ENCODE assay signal across 1 cellular context in genomic region chr6:169725270-169726048, GRCh38.
TF ChIP-seq lines count a peak whose summit lies in the region.

No MANE protein-coding gene starts in this region.

TF ChIP-seq in HepG2, 621 proteins besides CTCF, POLR2A, EP300 and RAD21 (continues in another document):
- TF ChIP-seq KAT8 (CRISPR knock-in tag; IDR thresholded peaks at IDR 0.05): peak; percentile 41; the same call in 1 of the 2 replicates
- TF ChIP-seq THRA (CRISPR knock-in tag; IDR thresholded peaks at IDR 0.05; ENCODE audit: borderline replicate concordance): peak; percentile 63; the same call in 1 of the 2 replicates
- TF ChIP-seq ZNF430 (CRISPR knock-in tag; IDR thresholded peaks at IDR 0.05): no peak; the same call in 1 of the 2 replicates
- 0 out of 2 replicates have a peak, but pooled peaks have one; percentile 41 for TF ChIP-seq DR1 (CRISPR knock-in tag; IDR thresholded peaks at IDR 0.05)
- TF ChIP-seq PBX2 (CRISPR knock-in tag; IDR thresholded peaks at IDR 0.05): no peak; the same call in 1 of the 2 replicates
- 0 out of 2 replicates have a peak, but pooled peaks have one; percentile 27 for TF ChIP-seq FOXP1 (IDR thresholded peaks at IDR 0.05)
- peak; percentile 94 for TF ChIP-seq FOXP1 (CRISPR knock-in tag; IDR thresholded peaks at IDR 0.05)
- no peak for TF ChIP-seq PRPF4 (IDR thresholded peaks at IDR 0.05; ENCODE audit: low read depth, low read length, poor library complexity, severe bottlenecking)
- no peak for TF ChIP-seq MTF1 (CRISPR knock-in tag; IDR thresholded peaks at IDR 0.05)
- TF ChIP-seq ZNF513 (CRISPR knock-in tag; conservative IDR thresholded peaks at IDR 0.05): 0 out of 2 replicates have a peak, but pooled peaks have one; percentile 30
- TF ChIP-seq ARID4A (CRISPR knock-in tag; IDR thresholded peaks at IDR 0.05; ENCODE audit: borderline replicate concordance): peak; percentile 65; the same call in 1 of the 2 replicates
- peak; percentile 73 for TF ChIP-seq ZC3H13 (CRISPR knock-in tag; IDR thresholded peaks at IDR 0.05)
- TF ChIP-seq ZNF234 (CRISPR knock-in tag; conservative IDR thresholded peaks at IDR 0.05): no peak
- no peak for TF ChIP-seq TRIM22 (IDR thresholded peaks at IDR 0.05)
- no peak for TF ChIP-seq ZNF138 (CRISPR knock-in tag; IDR thresholded peaks at IDR 0.05; ENCODE audit: low read depth)
- peak; percentile 67 for TF ChIP-seq DRAP1 (CRISPR knock-in tag; IDR thresholded peaks at IDR 0.05)
- 0 out of 2 replicates have a peak, but pooled peaks have one; percentile 77 for TF ChIP-seq ZNF337 (CRISPR knock-in tag; IDR thresholded peaks at IDR 0.05; ENCODE audit: borderline replicate concordance, low read depth)
- peak; percentile 88; the same call in 1 of the 2 replicates for TF ChIP-seq ZC3H4 (CRISPR knock-in tag; IDR thresholded peaks at IDR 0.05; ENCODE audit: borderline replicate concordance)
- no peak for TF ChIP-seq MYNN (CRISPR knock-in tag; IDR thresholded peaks at IDR 0.05; ENCODE audit: low read depth)
- TF ChIP-seq STAT6 (CRISPR knock-in tag; IDR thresholded peaks at IDR 0.05; ENCODE audit: borderline replicate concordance): no peak
- TF ChIP-seq ZXDC (CRISPR knock-in tag; IDR thresholded peaks at IDR 0.05): no peak
- TF ChIP-seq KDM2A (CRISPR knock-in tag; IDR thresholded peaks at IDR 0.05; ENCODE audit: borderline replicate concordance, low read depth): 0 out of 2 replicates have a peak, but pooled peaks have one; percentile 10
- no peak for TF ChIP-seq ARHGAP35 (CRISPR knock-in tag; IDR thresholded peaks at IDR 0.05; ENCODE audit: borderline replicate concordance)
- TF ChIP-seq MLXIP (CRISPR knock-in tag; IDR thresholded peaks at IDR 0.05; ENCODE audit: borderline replicate concordance): no peak
- TF ChIP-seq ZSCAN21 (CRISPR knock-in tag; IDR thresholded peaks at IDR 0.05; ENCODE audit: borderline replicate concordance): no peak
- peak; percentile 79; the same call in 1 of the 2 replicates for TF ChIP-seq PPARG (CRISPR knock-in tag; conservative IDR thresholded peaks at IDR 0.05)
- no peak for TF ChIP-seq AGO2 (optimal IDR thresholded peaks at IDR 0.05; ENCODE audit: low read depth, low read length)
- 0 out of 2 replicates have a peak, but pooled peaks have one; percentile 61 for TF ChIP-seq RNF219 (CRISPR knock-in tag; IDR thresholded peaks at IDR 0.05)
- TF ChIP-seq FOXM1 (CRISPR knock-in tag; IDR thresholded peaks at IDR 0.05): no peak
- peak; percentile 8; the same call in 1 of the 2 replicates for TF ChIP-seq CBX5 (CRISPR knock-in tag; IDR thresholded peaks at IDR 0.05; ENCODE audit: borderline replicate concordance)
- TF ChIP-seq ZFP36L1 (CRISPR knock-in tag; IDR thresholded peaks at IDR 0.05): no peak; the same call in 1 of the 2 replicates
- no peak for TF ChIP-seq ZNF572 (CRISPR knock-in tag; IDR thresholded peaks at IDR 0.05)
- TF ChIP-seq ZNF619 (CRISPR knock-in tag; IDR thresholded peaks at IDR 0.05): no peak
- TF ChIP-seq FOXJ3 (CRISPR knock-in tag; IDR thresholded peaks at IDR 0.05; ENCODE audit: borderline replicate concordance): peak; percentile 85
- TF ChIP-seq HES4 (CRISPR knock-in tag; IDR thresholded peaks at IDR 0.05; ENCODE audit: borderline replicate concordance): no peak
